7 cellular contexts compared by ENCODE assay signal in genomic region chr1:32181563-32181962, GRCh38. TPM values are rescaled to one million over a fixed set of nuclear protein-coding genes. Genes with fewer than 3 reads are reported as not detected.
DNase-seq lines count a peak whose midpoint lies in the region; ATAC-seq, FAIRE-seq and TF ChIP-seq lines count a peak whose summit lies in the region.

No MANE protein-coding gene starts in this region.

- peaks cover 28% of the 10 kb centered on the region for H4K20me1 ChIP-seq in GM23338 (replicated peaks; ENCODE audit: insufficient read depth)

- H3K4me1 Mint-ChIP-seq in GM23338 (peaks cover 45% of the 10 kb centered on the region), WTC11 (peaks cover 34% of the 10 kb centered on the region)

- H3K4me2 ChIP-seq in GM23338, result peak overlapping the region; percentile 97; the same call in 1 of the 2 replicates

- CTCF ChIA-PET in WTC11 (lab: Charles Lee), result interaction anchor here (3.6 kb wide), 1 partner anchor 34 kb away, joined by 18 read pairs; no protein-coding TSS in a partner anchor

- no peaks in the 10 kb centered on the region for H3K27me3 ChIP-seq in GM23338 (ENCODE audit: insufficient read depth)

- DNase-seq in GM23338 (ENCODE audit: low spot score) (no peak), WTC11 (ENCODE audit: low spot score) (no peak), fibroblast of pulmonary artery (ENCODE audit: low read depth) (no peak), NCI-H510A (lab: John Stamatoyannopoulos, UW) (no peak), urothelium cell line (ENCODE audit: low spot score) (no peak)
- no peak for DNase-seq in effector CD4-positive, alpha-beta T cell

- POLR2A ChIA-PET in WTC11 (lab: Charles Lee), result no interaction called here

- H3K4me1 ChIP-seq in GM23338 (ENCODE audit: insufficient read depth), result peaks cover 30% of the 10 kb centered on the region

- no peak for FAIRE-seq in urothelium cell line (lab: Jason Lieb, UNC)

- H3F3A ChIP-seq in GM23338 (replicated peaks; ENCODE audit: low read depth), result peaks cover 29% of the 10 kb centered on the region

- no peaks in the 10 kb centered on the region for H3K9me2 ChIP-seq in GM23338 (ENCODE audit: insufficient read depth)

- H3K9me3 Mint-ChIP-seq in GM23338, result no peaks in the 10 kb centered on the region
- H3K9me3 Mint-ChIP-seq in WTC11, result no peaks in the 10 kb centered on the region

- H3K36me3 ChIP-seq in GM23338 (ENCODE audit: insufficient read depth), result peaks cover 25% of the 10 kb centered on the region

- peaks cover 60% of the 10 kb centered on the region for H3K36me3 Mint-ChIP-seq in GM23338 (ENCODE audit: low read depth)
- H3K36me3 Mint-ChIP-seq in WTC11, result peaks cover 46% of the 10 kb centered on the region

- TF ChIP-seq CTCF in GM23338 (conservative IDR thresholded peaks at IDR 0.05; ENCODE audit: low read depth in 2 of 2), result no peak
- no peak for TF ChIP-seq CTCF in WTC11 (IDR thresholded peaks at IDR 0.05)
- TF ChIP-seq CTCF in fibroblast of pulmonary artery (IDR thresholded peaks at IDR 0.05; ENCODE audit: low read length, missing control alignments), result no peak

- no peak for ATAC-seq in GM23338
- ATAC-seq in WTC11, result no peak

- H3K4me3 ChIP-seq in GM23338 (peak overlapping the region; percentile 93; the same call in 1 of the 2 replicates), fibroblast of pulmonary artery (replicated peaks; ENCODE audit: low read depth, low read length) (peak overlapping the region; percentile 77), skin epidermis (peak overlapping the region in 6 of 7 experiments; percentile 49 to 63 (median 56))

- H3K27ac ChIP-seq in GM23338 (ENCODE audit: low read depth) (no peak overlapping the region; the same call in 1 of the 2 replicates), skin epidermis (peak overlapping the region in 18 of 21 experiments; percentile 4 to 98 (median 92))

- H3K27me3 Mint-ChIP-seq in GM23338 (ENCODE audit: insufficient read depth, low read depth, poor library complexity), result peaks cover 14% of the 10 kb centered on the region
- H3K27me3 Mint-ChIP-seq in WTC11 (ENCODE audit: low read depth), result no peaks in the 10 kb centered on the region; the same call in 1 of the 2 replicates

- no peak overlapping the region for H2AFZ ChIP-seq in GM23338

- H3K27ac Mint-ChIP-seq in GM23338, result no peak overlapping the region
- peak overlapping the region; percentile 61 for H3K27ac Mint-ChIP-seq in WTC11

- H3K79me2 ChIP-seq in GM23338 (replicated peaks; ENCODE audit: insufficient read depth), result peaks cover 59% of the 10 kb centered on the region

- H3K4me3 Mint-ChIP-seq in GM23338 (peak overlapping the region; percentile 95), WTC11 (peak overlapping the region; percentile 91)

TF ChIP-seq in GM23338, 12 proteins besides CTCF, POLR2A, EP300 and RAD21 (continues in another document):
- no peak for TF ChIP-seq POLR2AphosphoS5 (IDR thresholded peaks at IDR 0.05; ENCODE audit: low read depth)
- no peak for TF ChIP-seq ZNF114 (CRISPR knock-in tag; IDR thresholded peaks at IDR 0.05)
- TF ChIP-seq STAT1 (IDR thresholded peaks at IDR 0.05; ENCODE audit: unreplicated experiment), result no peak
- no peak for TF ChIP-seq ZNF331 (CRISPR knock-in tag; IDR thresholded peaks at IDR 0.05; ENCODE audit: low read depth)
- no peak for TF ChIP-seq CREB1 (CRISPR knock-in tag; IDR thresholded peaks at IDR 0.05; ENCODE audit: low read depth)
- no peak for TF ChIP-seq REST (IDR thresholded peaks at IDR 0.05; ENCODE audit: unreplicated experiment)
- TF ChIP-seq NANOG (IDR thresholded peaks at IDR 0.05; ENCODE audit: borderline replicate concordance), result no peak

TF ChIP-seq in WTC11, 78 proteins besides CTCF, POLR2A, EP300 and RAD21 (continues in another document):
- TF ChIP-seq NR1H2 (CRISPR knock-in tag; IDR thresholded peaks at IDR 0.05) (no peak), CBFB (CRISPR knock-in tag; IDR thresholded peaks at IDR 0.05; ENCODE audit: low read depth) (no peak), ZNF423 (CRISPR knock-in tag; IDR thresholded peaks at IDR 0.05) (no peak), ATF2 (CRISPR knock-in tag; IDR thresholded peaks at IDR 0.05; ENCODE audit: borderline replicate concordance, low read depth) (no peak), HMGA2 (CRISPR knock-in tag; IDR thresholded peaks at IDR 0.05) (no peak), IRF2 (CRISPR knock-in tag; IDR thresholded peaks at IDR 0.05; ENCODE audit: borderline replicate concordance, low read depth) (no peak), ZNF512 (CRISPR knock-in tag; IDR thresholded peaks at IDR 0.05; ENCODE audit: borderline replicate concordance) (no peak), AFF4 (CRISPR knock-in tag; IDR thresholded peaks at IDR 0.05; ENCODE audit: borderline replicate concordance) (no peak), TCF7 (CRISPR knock-in tag; IDR thresholded peaks at IDR 0.05; ENCODE audit: low read depth) (no peak)

RNA-seq across cellular contexts. Expression of gene TXLNA, which starts 2.1 kb away (rescaled TPM):
- 45.2 and 52.1 TPM in 2 replicates for total RNA-seq in GM23338 (2014; rRNA removed; shearing (Covaris generic))
- polyA plus RNA-seq in GM23338 (2016; fragmentation: Nextera tagmentation; extraction: Ambion mirVana), result 13.2 and 15.2 TPM in 2 replicates
- 46.3 to 49.8 TPM (median 47.2 TPM) in 3 replicates for total RNA-seq in WTC11 (2021)

RNA-seq across cellular contexts. Expression of gene CCDC28B, which starts 18.8 kb away (rescaled TPM):
- 8.6 and 8.7 TPM in 2 replicates for total RNA-seq in GM23338 (2014; rRNA removed; shearing (Covaris generic))
- 35.2 and 39.7 TPM in 2 replicates for polyA plus RNA-seq in GM23338 (2016; fragmentation: Nextera tagmentation; extraction: Ambion mirVana)
- 29.0 to 34.4 TPM (median 29.9 TPM) in 3 replicates for total RNA-seq in WTC11 (2021)

RNA-seq across cellular contexts. Expression of gene IQCC, which starts 23.9 kb away (rescaled TPM):
- total RNA-seq in GM23338 (2014; rRNA removed; shearing (Covaris generic)), result 3.5 and 3.8 TPM in 2 replicates
- 1.7 and 2.5 TPM in 2 replicates for polyA plus RNA-seq in GM23338 (2016; fragmentation: Nextera tagmentation; extraction: Ambion mirVana)
- 4.6 to 5.2 TPM (median 4.8 TPM) in 3 replicates for total RNA-seq in WTC11 (2021)

RNA-seq across cellular contexts. Expression of gene DCDC2B, which starts 27.3 kb away (rescaled TPM):
- not detected in 2 replicates for total RNA-seq in GM23338 (2014; rRNA removed; shearing (Covaris generic))
- 0.21 and 0.42 TPM in 2 replicates for polyA plus RNA-seq in GM23338 (2016; fragmentation: Nextera tagmentation; extraction: Ambion mirVana)
- not detected in 3 replicates for total RNA-seq in WTC11 (2021)

RNA-seq across cellular contexts. Expression of gene TMEM234, which starts 40.6 kb away (rescaled TPM):
- 4.7 and 7.7 TPM in 2 replicates for total RNA-seq in GM23338 (2014; rRNA removed; shearing (Covaris generic))
- polyA plus RNA-seq in GM23338 (2016; fragmentation: Nextera tagmentation; extraction: Ambion mirVana), result 8.1 and 8.2 TPM in 2 replicates
- total RNA-seq in WTC11 (2021), result 10.3 to 11.9 TPM (median 11.4 TPM) in 3 replicates
